In the genomic region with DNA sequence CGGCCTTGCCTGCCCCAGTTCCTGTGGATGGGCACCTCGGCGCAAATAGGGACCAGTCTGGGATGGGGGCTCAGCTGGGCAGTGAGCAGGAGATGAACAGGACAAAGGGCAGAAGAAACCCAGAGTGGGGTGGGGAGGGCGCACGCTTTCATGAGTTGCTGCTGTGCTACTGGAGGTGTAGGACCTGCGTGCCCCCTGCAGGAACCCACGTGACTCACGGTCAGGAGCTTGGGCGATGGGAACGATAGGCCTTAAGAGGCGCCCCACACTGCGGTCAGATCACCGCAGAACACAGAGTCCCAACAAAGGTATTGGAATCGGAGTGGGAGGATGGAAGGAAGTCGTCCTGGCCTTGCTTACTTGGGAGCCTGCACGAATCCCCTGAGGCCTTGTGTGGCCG, we compare ENCODE assay signal across 2 cellular contexts.
TF ChIP-seq lines count a peak whose summit lies in the region.

No MANE protein-coding gene starts in this region.

TF ChIP-seq in IMR-90, 13 proteins besides CTCF, POLR2A, EP300 and RAD21:
- no peak for TF ChIP-seq FOS (IDR thresholded peaks at IDR 0.05; ENCODE audit: low read depth, low read length)
- no peak for TF ChIP-seq MAFK (IDR thresholded peaks at IDR 0.05; ENCODE audit: low read depth, low read length)
- no peak for TF ChIP-seq RCOR1 (IDR thresholded peaks at IDR 0.05; ENCODE audit: insufficient replicate concordance, low read length)
- no peak for TF ChIP-seq MAZ (IDR thresholded peaks at IDR 0.05; ENCODE audit: borderline replicate concordance, low read depth, low read length)
- TF ChIP-seq, protein P1, sequence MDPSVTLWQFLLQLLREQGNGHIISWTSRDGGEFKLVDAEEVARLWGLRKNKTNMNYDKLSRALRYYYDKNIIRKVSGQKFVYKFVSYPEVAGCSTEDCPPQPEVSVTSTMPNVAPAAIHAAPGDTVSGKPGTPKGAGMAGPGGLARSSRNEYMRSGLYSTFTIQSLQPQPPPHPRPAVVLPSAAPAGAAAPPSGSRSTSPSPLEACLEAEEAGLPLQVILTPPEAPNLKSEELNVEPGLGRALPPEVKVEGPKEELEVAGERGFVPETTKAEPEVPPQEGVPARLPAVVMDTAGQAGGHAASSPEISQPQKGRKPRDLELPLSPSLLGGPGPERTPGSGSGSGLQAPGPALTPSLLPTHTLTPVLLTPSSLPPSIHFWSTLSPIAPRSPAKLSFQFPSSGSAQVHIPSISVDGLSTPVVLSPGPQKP (IDR thresholded peaks at IDR 0.05; ENCODE audit: borderline replicate concordance, low read depth, low read length), result no peak
- no peak for TF ChIP-seq RFX5 (IDR thresholded peaks at IDR 0.05; ENCODE audit: low read depth, low read length)
- TF ChIP-seq SMC3 (IDR thresholded peaks at IDR 0.05; ENCODE audit: low read depth, low read length), result no peak
- no peak for TF ChIP-seq BHLHE40 (IDR thresholded peaks at IDR 0.05; ENCODE audit: low read depth, low read length)
- no peak for TF ChIP-seq NFE2L2 (IDR thresholded peaks at IDR 0.05; ENCODE audit: low read depth, low read length)
- TF ChIP-seq CHD1 (IDR thresholded peaks at IDR 0.05; ENCODE audit: low read depth, low read length), result no peak
- TF ChIP-seq CEBPB (IDR thresholded peaks at IDR 0.05; ENCODE audit: low read depth, low read length), result no peak
- no peak for TF ChIP-seq MXI1 (IDR thresholded peaks at IDR 0.05; ENCODE audit: borderline replicate concordance, low read depth, low read length)
- TF ChIP-seq, protein P2, sequence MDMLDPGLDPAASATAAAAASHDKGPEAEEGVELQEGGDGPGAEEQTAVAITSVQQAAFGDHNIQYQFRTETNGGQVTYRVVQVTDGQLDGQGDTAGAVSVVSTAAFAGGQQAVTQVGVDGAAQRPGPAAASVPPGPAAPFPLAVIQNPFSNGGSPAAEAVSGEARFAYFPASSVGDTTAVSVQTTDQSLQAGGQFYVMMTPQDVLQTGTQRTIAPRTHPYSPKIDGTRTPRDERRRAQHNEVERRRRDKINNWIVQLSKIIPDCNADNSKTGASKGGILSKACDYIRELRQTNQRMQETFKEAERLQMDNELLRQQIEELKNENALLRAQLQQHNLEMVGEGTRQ (IDR thresholded peaks at IDR 0.05; ENCODE audit: low read depth, low read length), result no peak

TF ChIP-seq in WTC11, 78 proteins besides CTCF, POLR2A, EP300 and RAD21:
- TF ChIP-seq JUN (CRISPR knock-in tag; IDR thresholded peaks at IDR 0.05), result no peak
- TF ChIP-seq, protein P2 (CRISPR knock-in tag; IDR thresholded peaks at IDR 0.05), result peak; percentile 34
- TF ChIP-seq, protein P3, sequence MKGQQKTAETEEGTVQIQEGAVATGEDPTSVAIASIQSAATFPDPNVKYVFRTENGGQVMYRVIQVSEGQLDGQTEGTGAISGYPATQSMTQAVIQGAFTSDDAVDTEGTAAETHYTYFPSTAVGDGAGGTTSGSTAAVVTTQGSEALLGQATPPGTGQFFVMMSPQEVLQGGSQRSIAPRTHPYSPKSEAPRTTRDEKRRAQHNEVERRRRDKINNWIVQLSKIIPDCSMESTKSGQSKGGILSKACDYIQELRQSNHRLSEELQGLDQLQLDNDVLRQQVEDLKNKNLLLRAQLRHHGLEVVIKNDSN (CRISPR knock-in tag; IDR thresholded peaks at IDR 0.05), result peak; percentile 46; the same call in 1 of the 2 replicates
